ENCODE assay signal across 8 cellular contexts in genomic region chr2:235180642-235181041, GRCh38.
"Had no signal": no experiment of that assay in that cellular context is flagged by ENCODE, and none has a peak within 500 bp of the region (broad histone marks: within the 10 kb centered on the region; RNA-seq: fewer than 3 reads in every experiment).

No MANE protein-coding gene starts in this region.

- DNase-seq: GDM1, GF-D8 had no signal

- H3K4me3 ChIP-seq: GM12878 had no signal

- FAIRE-seq: G401.6, GM12878, GM12891, GM12892, GM18507, GM19239 had no signal

- ATAC-seq: GM12878 had no signal
